Comparison of ENCODE assay signal across 27 cellular contexts in genomic region chr1:161993576-161993975, GRCh38. TPM values are rescaled to one million over a fixed set of nuclear protein-coding genes. Genes with fewer than 3 reads are reported as not detected.
"Had no signal": no experiment of that assay in that cellular context is flagged by ENCODE, and none has a peak within 500 bp of the region (broad histone marks: within the 10 kb centered on the region; RNA-seq: fewer than 3 reads in every experiment).

No MANE protein-coding gene starts in this region.

- H3K36me3 Mint-ChIP-seq: activated naive CD8-positive, alpha-beta T cell treated with anti-CD3 and anti-CD28 coated beads, Interleukin-2, amount 10 ng/mL, durations not matched to agents 7 days and 5 days; IgD-negative memory B cell had no signal

- H3K27ac ChIP-seq: adrenal gland, breast epithelium, KMS-11, Peyer's patch, RWPE1, SJCRH30, VCaP had no signal

- H3K9me3 Mint-ChIP-seq: activated CD4-positive, alpha-beta memory T cell treated with anti-CD3 and anti-CD28 coated beads, Interleukin-2, amount 10 ng/mL, durations not matched to agents 7 days and 5 days had no signal

- H3K4me1 ChIP-seq: adrenal gland, breast epithelium, Peyer's patch, SJCRH30 had no signal

- H3K4me3 ChIP-seq: adrenal gland, breast epithelium, Peyer's patch, SJCRH30 had no signal

- H3K27ac Mint-ChIP-seq: activated CD4-positive, alpha-beta memory T cell treated with anti-CD3 and anti-CD28 coated beads, Interleukin-2, amount 10 ng/mL, durations not matched to agents 7 days and 5 days; activated CD4-positive, alpha-beta T cell treated with anti-CD3 and anti-CD28 coated beads for 36 hours; activated naive CD8-positive, alpha-beta T cell treated with anti-CD3 and anti-CD28 coated beads, Interleukin-2, amount 10 ng/mL, durations not matched to agents 7 days and 5 days had no signal

- DNase-seq: activated CD4-positive, alpha-beta memory T cell treated with anti-CD3 and anti-CD28 coated beads, Interleukin-2, amount 10 ng/mL, durations not matched to agents 7 days and 5 days; activated CD4-positive, alpha-beta T cell treated with anti-CD3 and anti-CD28 coated beads for 36 hours; activated CD4-positive, alpha-beta T cell treated with anti-CD3 and anti-CD28 coated beads, Interleukin-2, amount 50 U/mL, for 1 hour; activated CD4-positive, CD25-positive, alpha-beta regulatory T cell; activated naive CD4-positive, alpha-beta T cell treated with anti-CD3 and anti-CD28 coated beads, Interleukin-2, amount 50 U/mL, for 16 hours; activated naive CD8-positive, alpha-beta T cell treated with anti-CD3 and anti-CD28 coated beads, Interleukin-2, amount 10 ng/mL, durations not matched to agents 7 days and 5 days; activated T-cell treated with anti-CD3 and anti-CD28 coated beads for 4 hours; adrenal gland; NCI-H1092; NCI-H1417 treated with DMSO at 0.1 percent for 48 hours; NCI-H1694 treated with DMSO at 0.1 percent for 48 hours; NCI-H2029 treated with DMSO at 0.1 percent for 48 hours; NCI-H345; NCI-H510A treated with DMSO at 0.1 percent for 48 hours; NCI-H69; Peyer's patch; SJCRH30; T-helper 1 cell had no signal

- H3K9me3 ChIP-seq: adrenal gland, breast epithelium, Peyer's patch, SJCRH30, SK-N-SH had no signal

- H3K27me3 ChIP-seq: adrenal gland, breast epithelium, Peyer's patch, SJCRH30 had no signal

- ATAC-seq: activated CD4-positive, alpha-beta T cell treated with anti-CD3 and anti-CD28 coated beads for 36 hours had no signal

- H3K4me1 Mint-ChIP-seq: activated CD4-positive, alpha-beta memory T cell treated with anti-CD3 and anti-CD28 coated beads, Interleukin-2, amount 10 ng/mL, durations not matched to agents 7 days and 5 days; activated CD4-positive, alpha-beta T cell treated with anti-CD3 and anti-CD28 coated beads for 36 hours; activated naive CD8-positive, alpha-beta T cell treated with anti-CD3 and anti-CD28 coated beads, Interleukin-2, amount 10 ng/mL, durations not matched to agents 7 days and 5 days; IgD-negative memory B cell had no signal

- H3K9ac ChIP-seq: KMS-11, SK-N-SH had no signal

- H3K4me2 ChIP-seq: KMS-11, SK-N-SH had no signal

- H3K4me3 Mint-ChIP-seq: activated CD4-positive, alpha-beta memory T cell treated with anti-CD3 and anti-CD28 coated beads, Interleukin-2, amount 10 ng/mL, durations not matched to agents 7 days and 5 days; activated CD4-positive, alpha-beta T cell treated with anti-CD3 and anti-CD28 coated beads for 36 hours; activated naive CD8-positive, alpha-beta T cell treated with anti-CD3 and anti-CD28 coated beads, Interleukin-2, amount 10 ng/mL, durations not matched to agents 7 days and 5 days; IgD-negative memory B cell had no signal

- H3K36me3 ChIP-seq: adrenal gland, breast epithelium, Peyer's patch had no signal

RNA-seq across cellular contexts. Expression of gene OLFML2B, which starts 30.1 kb away (rescaled TPM):
- total RNA-seq: activated CD4-positive, alpha-beta memory T cell treated with anti-CD3 and anti-CD28 coated beads, Interleukin-2, amount 10 ng/mL, durations not matched to agents 7 days and 5 days; activated CD8-positive, alpha-beta memory T cell treated with anti-CD3 and anti-CD28 coated beads for 36 hours; MCF 10A; T-helper 2 cell treated with Interferon-gamma antibody and Interleukin-4, amounts not matched to agents 100 ng/mL and 5 ng/mL, for 36 hours had no signal
- polyA plus RNA-seq: IgD-negative memory B cell had no signal
